In the genomic region with DNA sequence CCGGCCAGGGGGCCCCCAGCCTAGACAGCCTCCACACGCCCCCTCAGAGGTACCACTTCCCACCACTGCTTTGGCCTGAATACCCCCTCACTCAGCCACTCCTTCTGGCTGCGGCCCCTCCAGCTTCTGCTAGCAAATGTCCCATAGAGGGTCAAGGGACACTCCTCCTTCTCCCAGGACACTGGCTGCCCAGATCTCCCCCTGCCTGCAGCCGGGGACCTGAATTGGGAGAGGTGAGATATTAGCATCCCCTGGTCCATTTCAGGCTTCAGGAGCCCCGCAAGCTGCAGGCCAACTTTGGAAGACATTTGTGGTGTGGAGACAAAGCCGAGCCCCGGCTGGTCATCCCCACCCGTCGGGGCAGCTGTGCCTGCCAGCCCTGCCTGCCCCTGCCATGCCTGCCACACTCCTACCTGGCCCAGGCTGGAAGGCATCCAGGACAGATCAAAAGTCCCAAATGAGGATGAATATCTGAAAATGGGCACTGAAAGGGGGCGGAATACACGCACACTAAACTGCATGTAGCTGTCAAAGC, we compare ENCODE assay signal across 16 cellular contexts. TPM values are rescaled to one million over a fixed set of nuclear protein-coding genes. Genes with fewer than 3 reads are reported as not detected.
DNase-seq lines count a peak whose midpoint lies in the region; ATAC-seq and TF ChIP-seq lines count a peak whose summit lies in the region.
"Had no signal": no experiment of that assay in that cellular context is flagged by ENCODE, and none has a peak within 500 bp of the region (broad histone marks: within the 10 kb centered on the region; RNA-seq: fewer than 3 reads in every experiment).

No MANE protein-coding gene starts in this region.

- H3K27ac ChIP-seq in heart right ventricle (no peak overlapping the region), esophagus muscularis mucosa (replicated peaks in 1 of 4) (no peak overlapping the region), prostate gland (peak overlapping the region; percentile 40 to 67), vagina (no peak overlapping the region)
- H3K27ac ChIP-seq: BLaER1 had no signal

- TF ChIP-seq CTCF in heart right ventricle (IDR thresholded peaks at IDR 0.05), result no peak
- no peak for TF ChIP-seq CTCF in esophagus muscularis mucosa (IDR thresholded peaks at IDR 0.05)
- no peak for TF ChIP-seq CTCF in prostate gland (IDR thresholded peaks at IDR 0.05)
- TF ChIP-seq CTCF in vagina (IDR thresholded peaks at IDR 0.05), result no peak

- no peak for TF ChIP-seq EP300 in esophagus muscularis mucosa (IDR thresholded peaks at IDR 0.05)

- no peak for ATAC-seq in Right ventricle myocardium inferior
- no peak for ATAC-seq in heart right ventricle
- no peak for ATAC-seq in HG02759 (IDR thresholded peaks at IDR 0.05; ENCODE audit: unreplicated experiment)

- H3K9me3 ChIP-seq in heart right ventricle, result peaks cover 0 to 2% (median 0%) of the 10 kb centered on the region in 11 donors
- no peaks in the 10 kb centered on the region for H3K9me3 ChIP-seq in esophagus muscularis mucosa
- H3K9me3 ChIP-seq in prostate gland, result no peaks in the 10 kb centered on the region
- no peaks in the 10 kb centered on the region for H3K9me3 ChIP-seq in vagina
- H3K9me3 ChIP-seq: HAP-1 had no signal

- H3K4me1 ChIP-seq in heart right ventricle (peaks cover 0 to 14% (median 0%) of the 10 kb centered on the region in 9 donors), esophagus muscularis mucosa (peaks cover 0 to 31% (median 24%) of the 10 kb centered on the region in 4 donors), prostate gland (replicated peaks) (no peaks in the 10 kb centered on the region), vagina (no peaks in the 10 kb centered on the region)
- H3K4me1 ChIP-seq: HAP-1 had no signal

- no peaks in the 10 kb centered on the region for H3K27me3 ChIP-seq in heart right ventricle
- no peaks in the 10 kb centered on the region for H3K27me3 ChIP-seq in esophagus muscularis mucosa
- H3K27me3 ChIP-seq in prostate gland (replicated peaks; ENCODE audit: insufficient read depth), result no peaks in the 10 kb centered on the region
- no peaks in the 10 kb centered on the region for H3K27me3 ChIP-seq in vagina
- H3K27me3 ChIP-seq: BLaER1 had no signal

- no peak for TF ChIP-seq POLR2A in esophagus muscularis mucosa (IDR thresholded peaks at IDR 0.05; ENCODE audit: low read depth)
- no peak for TF ChIP-seq POLR2A in prostate gland (IDR thresholded peaks at IDR 0.05)
- TF ChIP-seq POLR2A in vagina (IDR thresholded peaks at IDR 0.05), result no peak

- DNase-seq in Right ventricle myocardium inferior (ENCODE audit: missing footprints) (peak; percentile 35), heart right ventricle (no peak), esophagus muscularis mucosa (ENCODE audit: extremely low spot score) (peak; percentile 85), prostate gland (ENCODE audit: low spot score) (no peak), vagina (ENCODE audit: extremely low spot score in 2 of 2) (peak; percentile 64 to 70), HUDEP-2 (lab: John Stamatoyannopoulos, UW; ENCODE audit: unreplicated experiment in 76 of 76) (no peak), DMS79 (lab: John Stamatoyannopoulos, UW) (no peak)
- DNase-seq: 8988T; CD4-positive, alpha-beta memory T cell; DMS153; DMS79 treated with DMSO at 0.1 percent for 48 hours; GF-D8 had no signal

- intact Hi-C loops in Right ventricle myocardium inferior (cut with DNase I) (no loop called here), heart right ventricle (cut with DNase I) (no loop called here), esophagus muscularis mucosa (cut with DNase I) (no loop called here), prostate gland (cut with DNase I) (no loop called here), vagina (cut with DNase I) (no loop called here)

- H3K36me3 ChIP-seq in heart right ventricle (no peaks in the 10 kb centered on the region), esophagus muscularis mucosa (no peaks in the 10 kb centered on the region), prostate gland (no peaks in the 10 kb centered on the region), vagina (no peaks in the 10 kb centered on the region)
- H3K36me3 ChIP-seq: BLaER1, HAP-1 had no signal

- H3K4me3 ChIP-seq in heart right ventricle (no peak overlapping the region), esophagus muscularis mucosa (no peak overlapping the region), prostate gland (no peak overlapping the region), vagina (no peak overlapping the region)
- H3K4me3 ChIP-seq: BLaER1, HAP-1 had no signal

- WGBS in heart right ventricle, 2 donors, result 93 to 95% methylated on average over 11 of the region's 11 CpGs
- WGBS in esophagus muscularis mucosa, result 94% methylated on average over 9 of the region's 11 CpGs
- WGBS in prostate gland, result 90% methylated on average over 11 of the region's 11 CpGs

RNA-seq across cellular contexts. Expression of a gene that starts 32.5 kb away (rescaled TPM):
- total RNA-seq in Right ventricle myocardium inferior (2.7 TPM), heart right ventricle (1 to 10 TPM; 2.8 to 7.4 (median 4.3) TPM), esophagus muscularis mucosa (10 to 100 TPM in 3 of 4 donors, 1 to 10 TPM in 1; 8.7 to 19.7 (median 16.8) TPM), prostate gland (10 to 100 TPM in 1 of 2 donors, 1 to 10 TPM in 1; 9.2 to 11.2 TPM), vagina (9.8 TPM)
- polyA plus RNA-seq in heart right ventricle, result 1 to 10 TPM; 3.0 to 3.6 TPM
- total RNA-seq: CD4-positive, alpha-beta memory T cell had no signal
- polyA plus RNA-seq: CD14-positive monocyte; CD4-positive, alpha-beta memory T cell had no signal

Comparison
In these comparisons a context has a peak if more than half of its experiments do, and no peak if none do; other contexts are left out.
1. DNase-seq: peak in Right ventricle myocardium inferior (single experiment), esophagus muscularis mucosa (single experiment) and vagina (2 of 2); none in heart right ventricle (0 of 2), prostate gland (single experiment), HUDEP-2 (0 of 76) and DMS79 (single experiment).
2. H3K27ac ChIP-seq: peak in prostate gland (2 of 2); none in heart right ventricle (0 of 10), esophagus muscularis mucosa (0 of 4) and vagina (single experiment).